ENCODE assay signal across 1 cellular context in the genomic region with DNA sequence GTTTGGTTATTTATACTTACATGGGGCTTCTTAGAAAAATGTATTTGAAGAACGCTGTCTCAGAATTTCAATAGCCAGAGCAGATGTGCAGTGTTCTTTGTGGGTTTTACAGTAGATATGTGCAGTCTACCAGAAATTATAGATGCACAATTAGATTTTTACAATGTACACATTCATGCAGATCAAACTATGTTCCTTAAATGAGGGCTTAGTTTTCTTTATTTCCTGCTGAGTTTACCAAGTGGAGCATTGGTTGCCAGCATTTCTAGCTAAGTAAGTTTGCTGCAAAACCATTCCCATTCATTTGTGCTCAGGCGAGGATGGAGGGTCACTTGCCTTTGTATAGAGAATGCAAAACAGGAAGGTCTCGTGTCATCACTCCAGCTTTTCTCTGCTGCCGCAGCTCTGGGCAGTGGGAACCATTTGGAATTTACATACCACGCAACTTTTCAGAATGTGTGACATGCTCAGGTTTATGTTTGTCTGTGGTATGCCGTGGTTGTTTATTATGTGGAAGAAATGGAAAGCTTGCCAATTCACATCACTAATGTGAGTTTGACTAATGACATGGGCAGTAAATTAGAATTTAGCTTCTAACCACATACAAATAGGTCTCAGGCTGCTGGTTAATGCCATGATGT.
TF ChIP-seq lines count a peak whose summit lies in the region.

No MANE protein-coding gene starts in this region.

TF ChIP-seq in GM23338, 12 proteins besides CTCF, POLR2A, EP300 and RAD21 (continued from another document):
- TF ChIP-seq, protein P1, sequence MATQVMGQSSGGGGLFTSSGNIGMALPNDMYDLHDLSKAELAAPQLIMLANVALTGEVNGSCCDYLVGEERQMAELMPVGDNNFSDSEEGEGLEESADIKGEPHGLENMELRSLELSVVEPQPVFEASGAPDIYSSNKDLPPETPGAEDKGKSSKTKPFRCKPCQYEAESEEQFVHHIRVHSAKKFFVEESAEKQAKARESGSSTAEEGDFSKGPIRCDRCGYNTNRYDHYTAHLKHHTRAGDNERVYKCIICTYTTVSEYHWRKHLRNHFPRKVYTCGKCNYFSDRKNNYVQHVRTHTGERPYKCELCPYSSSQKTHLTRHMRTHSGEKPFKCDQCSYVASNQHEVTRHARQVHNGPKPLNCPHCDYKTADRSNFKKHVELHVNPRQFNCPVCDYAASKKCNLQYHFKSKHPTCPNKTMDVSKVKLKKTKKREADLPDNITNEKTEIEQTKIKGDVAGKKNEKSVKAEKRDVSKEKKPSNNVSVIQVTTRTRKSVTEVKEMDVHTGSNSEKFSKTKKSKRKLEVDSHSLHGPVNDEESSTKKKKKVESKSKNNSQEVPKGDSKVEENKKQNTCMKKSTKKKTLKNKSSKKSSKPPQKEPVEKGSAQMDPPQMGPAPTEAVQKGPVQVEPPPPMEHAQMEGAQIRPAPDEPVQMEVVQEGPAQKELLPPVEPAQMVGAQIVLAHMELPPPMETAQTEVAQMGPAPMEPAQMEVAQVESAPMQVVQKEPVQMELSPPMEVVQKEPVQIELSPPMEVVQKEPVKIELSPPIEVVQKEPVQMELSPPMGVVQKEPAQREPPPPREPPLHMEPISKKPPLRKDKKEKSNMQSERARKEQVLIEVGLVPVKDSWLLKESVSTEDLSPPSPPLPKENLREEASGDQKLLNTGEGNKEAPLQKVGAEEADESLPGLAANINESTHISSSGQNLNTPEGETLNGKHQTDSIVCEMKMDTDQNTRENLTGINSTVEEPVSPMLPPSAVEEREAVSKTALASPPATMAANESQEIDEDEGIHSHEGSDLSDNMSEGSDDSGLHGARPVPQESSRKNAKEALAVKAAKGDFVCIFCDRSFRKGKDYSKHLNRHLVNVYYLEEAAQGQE (IDR thresholded peaks at IDR 0.05; ENCODE audit: unreplicated experiment), result no peak
- TF ChIP-seq, protein P2, sequence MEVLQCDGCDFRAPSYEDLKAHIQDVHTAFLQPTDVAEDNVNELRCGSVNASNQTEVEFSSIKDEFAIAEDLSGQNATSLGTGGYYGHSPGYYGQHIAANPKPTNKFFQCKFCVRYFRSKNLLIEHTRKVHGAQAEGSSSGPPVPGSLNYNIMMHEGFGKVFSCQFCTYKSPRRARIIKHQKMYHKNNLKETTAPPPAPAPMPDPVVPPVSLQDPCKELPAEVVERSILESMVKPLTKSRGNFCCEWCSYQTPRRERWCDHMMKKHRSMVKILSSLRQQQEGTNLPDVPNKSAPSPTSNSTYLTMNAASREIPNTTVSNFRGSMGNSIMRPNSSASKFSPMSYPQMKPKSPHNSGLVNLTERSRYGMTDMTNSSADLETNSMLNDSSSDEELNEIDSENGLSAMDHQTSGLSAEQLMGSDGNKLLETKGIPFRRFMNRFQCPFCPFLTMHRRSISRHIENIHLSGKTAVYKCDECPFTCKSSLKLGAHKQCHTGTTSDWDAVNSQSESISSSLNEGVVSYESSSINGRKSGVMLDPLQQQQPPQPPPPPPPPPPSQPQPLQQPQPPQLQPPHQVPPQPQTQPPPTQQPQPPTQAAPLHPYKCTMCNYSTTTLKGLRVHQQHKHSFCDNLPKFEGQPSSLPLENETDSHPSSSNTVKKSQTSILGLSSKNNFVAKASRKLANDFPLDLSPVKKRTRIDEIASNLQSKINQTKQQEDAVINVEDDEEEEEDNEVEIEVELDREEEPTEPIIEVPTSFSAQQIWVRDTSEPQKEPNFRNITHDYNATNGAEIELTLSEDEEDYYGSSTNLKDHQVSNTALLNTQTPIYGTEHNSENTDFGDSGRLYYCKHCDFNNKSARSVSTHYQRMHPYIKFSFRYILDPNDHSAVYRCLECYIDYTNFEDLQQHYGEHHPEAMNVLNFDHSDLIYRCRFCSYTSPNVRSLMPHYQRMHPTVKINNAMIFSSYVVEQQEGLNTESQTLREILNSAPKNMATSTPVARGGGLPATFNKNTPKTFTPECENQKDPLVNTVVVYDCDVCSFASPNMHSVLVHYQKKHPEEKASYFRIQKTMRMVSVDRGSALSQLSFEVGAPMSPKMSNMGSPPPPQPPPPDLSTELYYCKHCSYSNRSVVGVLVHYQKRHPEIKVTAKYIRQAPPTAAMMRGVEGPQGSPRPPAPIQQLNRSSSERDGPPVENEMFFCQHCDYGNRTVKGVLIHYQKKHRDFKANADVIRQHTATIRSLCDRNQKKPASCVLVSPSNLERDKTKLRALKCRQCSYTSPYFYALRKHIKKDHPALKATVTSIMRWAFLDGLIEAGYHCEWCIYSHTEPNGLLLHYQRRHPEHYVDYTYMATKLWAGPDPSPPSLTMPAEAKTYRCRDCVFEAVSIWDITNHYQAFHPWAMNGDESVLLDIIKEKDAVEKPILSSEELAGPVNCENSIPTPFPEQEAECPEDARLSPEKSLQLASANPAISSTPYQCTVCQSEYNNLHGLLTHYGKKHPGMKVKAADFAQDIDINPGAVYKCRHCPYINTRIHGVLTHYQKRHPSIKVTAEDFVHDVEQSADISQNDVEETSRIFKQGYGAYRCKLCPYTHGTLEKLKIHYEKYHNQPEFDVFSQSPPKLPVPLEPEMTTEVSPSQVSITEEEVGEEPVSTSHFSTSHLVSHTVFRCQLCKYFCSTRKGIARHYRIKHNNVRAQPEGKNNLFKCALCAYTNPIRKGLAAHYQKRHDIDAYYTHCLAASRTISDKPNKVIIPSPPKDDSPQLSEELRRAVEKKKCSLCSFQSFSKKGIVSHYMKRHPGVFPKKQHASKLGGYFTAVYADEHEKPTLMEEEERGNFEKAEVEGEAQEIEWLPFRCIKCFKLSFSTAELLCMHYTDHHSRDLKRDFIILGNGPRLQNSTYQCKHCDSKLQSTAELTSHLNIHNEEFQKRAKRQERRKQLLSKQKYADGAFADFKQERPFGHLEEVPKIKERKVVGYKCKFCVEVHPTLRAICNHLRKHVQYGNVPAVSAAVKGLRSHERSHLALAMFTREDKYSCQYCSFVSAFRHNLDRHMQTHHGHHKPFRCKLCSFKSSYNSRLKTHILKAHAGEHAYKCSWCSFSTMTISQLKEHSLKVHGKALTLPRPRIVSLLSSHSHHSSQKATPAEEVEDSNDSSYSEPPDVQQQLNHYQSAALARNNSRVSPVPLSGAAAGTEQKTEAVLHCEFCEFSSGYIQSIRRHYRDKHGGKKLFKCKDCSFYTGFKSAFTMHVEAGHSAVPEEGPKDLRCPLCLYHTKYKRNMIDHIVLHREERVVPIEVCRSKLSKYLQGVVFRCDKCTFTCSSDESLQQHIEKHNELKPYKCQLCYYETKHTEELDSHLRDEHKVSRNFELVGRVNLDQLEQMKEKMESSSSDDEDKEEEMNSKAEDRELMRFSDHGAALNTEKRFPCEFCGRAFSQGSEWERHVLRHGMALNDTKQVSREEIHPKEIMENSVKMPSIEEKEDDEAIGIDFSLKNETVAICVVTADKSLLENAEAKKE (CRISPR knock-in tag; IDR thresholded peaks at IDR 0.05), result no peak
- TF ChIP-seq EZH2phosphoT487 (IDR thresholded peaks at IDR 0.05; ENCODE audit: unreplicated experiment), result no peak
- no peak for TF ChIP-seq JUNB (IDR thresholded peaks at IDR 0.05; ENCODE audit: unreplicated experiment)
- TF ChIP-seq ZNF331 (CRISPR knock-in tag; IDR thresholded peaks at IDR 0.05; ENCODE audit: low read depth), result no peak
- no peak for TF ChIP-seq CREB1 (CRISPR knock-in tag; IDR thresholded peaks at IDR 0.05; ENCODE audit: low read depth)
- no peak for TF ChIP-seq POLR2AphosphoS5 (IDR thresholded peaks at IDR 0.05; ENCODE audit: low read depth)
- no peak for TF ChIP-seq STAT1 (IDR thresholded peaks at IDR 0.05; ENCODE audit: unreplicated experiment)
- no peak for TF ChIP-seq NANOG (IDR thresholded peaks at IDR 0.05; ENCODE audit: borderline replicate concordance)
- no peak for TF ChIP-seq EZH2 (IDR thresholded peaks at IDR 0.05; ENCODE audit: low read depth, unreplicated experiment)
- TF ChIP-seq ZNF114 (CRISPR knock-in tag; IDR thresholded peaks at IDR 0.05), result no peak
